In genomic region chr1:169529068-169529642, GRCh38 we compare ENCODE assay signal across 8 cellular contexts. TPM values are rescaled to one million over a fixed set of nuclear protein-coding genes. Genes with fewer than 3 reads are reported as not detected.
DNase-seq lines count a peak whose midpoint lies in the region; ATAC-seq, FAIRE-seq and TF ChIP-seq lines count a peak whose summit lies in the region.

No MANE protein-coding gene starts in this region.

- no peaks in the 10 kb centered on the region for H3K79me2 ChIP-seq in GM12878 (ENCODE audit: control insufficient read depth, insufficient read depth, low read length)

- in situ Hi-C loops in GM12878 (cut with MboI): no loop called here

- peak; percentile 33 for ATAC-seq in GM12878
- no peak for ATAC-seq in GM21390 (IDR thresholded peaks at IDR 0.05; ENCODE audit: unreplicated experiment)

- DNase-seq in DMS53 (lab: John Stamatoyannopoulos, UW) (peak; percentile 92), MG63 (peak; percentile 15), GM12878 (ENCODE audit: low read depth, low spot score) (no peak), NCI-H187 treated with DMSO at 0.1 percent for 48 hours (lab: John Stamatoyannopoulos, UW) (no peak), GM10266 (ENCODE audit: extremely low spot score) (no peak), NOMO-1 treated with DMSO at 0.1 percent for 48 hours (lab: John Stamatoyannopoulos, UW; ENCODE audit: unreplicated experiment) (no peak)

- peaks cover 3% of the 10 kb centered on the region; the same call in 1 of the 2 replicates for H3K27me3 ChIP-seq in MG63
- H3K27me3 ChIP-seq in GM12878 (replicated peaks in 1 of 2; ENCODE audit: control insufficient read depth in 2 of 2, insufficient read depth in 2 of 2, low read length in 1 of 2): no peaks in the 10 kb centered on the region
- H3K27me3 ChIP-seq in mucosa of rectum (ENCODE audit: control insufficient read depth in 2 of 2, insufficient read depth in 2 of 2, low read length in 2 of 2): no peaks in the 10 kb centered on the region

- 0 out of 2 replicates have a peak overlapping the region, but pooled peaks have one; percentile 13 for H2AFZ ChIP-seq in GM12878 (ENCODE audit: control insufficient read depth, low read depth, low read length)

- intact Hi-C loops in GM12878 (cut with micrococcal nuclease; ENCODE audit: unreplicated experiment): loop anchor here (5.0 kb wide), 1 partner anchor 42 kb away; the partner anchor contains the start of gene SLC19A2

- H3K9ac ChIP-seq in GM12878 (ENCODE audit: control insufficient read depth, insufficient read depth, low read length) (no peak overlapping the region), mucosa of rectum (ENCODE audit: low read depth in 1 of 2, low read length in 2 of 2) (peak overlapping the region; percentile 58 to 59)

- no peaks in the 10 kb centered on the region for H3K9me3 ChIP-seq in MG63
- no peaks in the 10 kb centered on the region for H3K9me3 ChIP-seq in GM12878 (replicated peaks; ENCODE audit: control insufficient read depth, insufficient read depth, low read length)
- H3K9me3 ChIP-seq in mucosa of rectum (ENCODE audit: control insufficient read depth in 2 of 2, low read length in 2 of 2): no peaks in the 10 kb centered on the region

- BruUV-seq in GM12878 (replicated peaks; lab: Mats Ljungman, UMichigan): no TSS peak

- H3K36me3 ChIP-seq in MG63 (no peaks in the 10 kb centered on the region), GM12878 (ENCODE audit: control insufficient read depth in 2 of 2, insufficient read depth in 2 of 2, low read length in 1 of 2) (no peaks in the 10 kb centered on the region), mucosa of rectum (ENCODE audit: control insufficient read depth in 2 of 2, insufficient read depth in 2 of 2, low read length in 2 of 2) (no peaks in the 10 kb centered on the region)

- FAIRE-seq in GM12878 (lab: Jason Lieb, UNC): no peak

- CTCF ChIA-PET in GM12878 (lab: Yijun Ruan, JAX): interaction anchor here (1.0 to 1.9 kb wide), 3 partner anchors 18 to 926 kb away, joined by 3 to 6 read pairs (median 3); partner anchors contain the start of gene SLC19A2

- TF ChIP-seq CTCF in GM12878 (IDR thresholded peaks at IDR 0.05 in 2 of 3, conservative IDR thresholded peaks at IDR 0.05 in 1 of 3; ENCODE audit: control insufficient read depth in 2 of 3, extremely low read depth in 1 of 3, insufficient read depth in 1 of 3, low read depth in 3 of 3, low read length in 3 of 3) (no peak; a peak in 1 of 6 replicates), GM10266 (IDR thresholded peaks at IDR 0.05; ENCODE audit: control insufficient read depth, insufficient read depth, low read depth, missing control alignments) (no peak)

- no peak overlapping the region for H3K4me2 ChIP-seq in GM12878 (ENCODE audit: control insufficient read depth, insufficient read depth)

- no peak for TF ChIP-seq EP300 in GM12878 (IDR thresholded peaks at IDR 0.05; ENCODE audit: borderline replicate concordance in 1 of 2, control insufficient read depth in 1 of 2, low read depth in 2 of 2, low read length in 2 of 2)

- H3K4me1 ChIP-seq in GM12878 (ENCODE audit: control insufficient read depth, insufficient read depth, low read length) (peaks cover 10% of the 10 kb centered on the region; the same call in 1 of the 2 replicates), mucosa of rectum (ENCODE audit: control insufficient read depth in 2 of 2, insufficient read depth in 2 of 2, low read length in 2 of 2) (peaks cover 7 to 16% of the 10 kb centered on the region in 2 donors)

- no peak overlapping the region for H3K27ac ChIP-seq in GM12878 (ENCODE audit: control insufficient read depth, insufficient read depth)
- peak overlapping the region; percentile 69 to 82 for H3K27ac ChIP-seq in mucosa of rectum (ENCODE audit: low read depth in 2 of 2, low read length in 2 of 2)

- SMC1A ChIA-PET in GM12878 (lab: Charles Lee; ENCODE audit: uncharacterized antibody, unreplicated experiment): interaction anchor here (1.0 to 1.1 kb wide), 2 partner anchors 16 to 17 kb away, joined by 3 read pairs; no protein-coding TSS in a partner anchor

- WGBS in GM12878 (ENCODE audit: insufficient coverage, insufficient replicate concordance, low lambda C conversion rate, missing lambda C conversion rate): 57% methylated on average over 3 of the region's 3 CpGs

- TF ChIP-seq RAD21 in GM12878 (IDR thresholded peaks at IDR 0.05; ENCODE audit: insufficient read depth, low read depth, low read length): no peak

- RAD21 ChIA-PET in GM12878 (lab: Charles Lee; ENCODE audit: unreplicated experiment): interaction anchor here (0.7 to 1.2 kb wide), 3 partner anchors 17 to 55 kb away, joined by 3 to 4 read pairs (median 3); partner anchors contain the start of gene SLC19A2

- no peak for TF ChIP-seq POLR2A in GM12878 (IDR thresholded peaks at IDR 0.05; ENCODE audit: low read depth, low read length)

- POLR2A ChIA-PET in GM12878 (lab: Charles Lee): no interaction called here

- H3K4me3 ChIP-seq in MG63 (no peak overlapping the region), GM12878 (no peak overlapping the region), mucosa of rectum (ENCODE audit: low read length in 2 of 2) (peak overlapping the region; percentile 37 to 62)

- H4K20me1 ChIP-seq in GM12878 (ENCODE audit: control insufficient read depth, insufficient read depth): no peaks in the 10 kb centered on the region

TF ChIP-seq in GM12878, 131 proteins besides CTCF, POLR2A, EP300 and RAD21:
- TF ChIP-seq FOXK2 (IDR thresholded peaks at IDR 0.05) (no peak), FOS (IDR thresholded peaks at IDR 0.05; ENCODE audit: borderline replicate concordance, extremely low read depth, insufficient read length) (no peak), IKZF2 (IDR thresholded peaks at IDR 0.05) (no peak), CHD2 (IDR thresholded peaks at IDR 0.05; ENCODE audit: borderline replicate concordance, low read depth, low read length) (no peak), SIX5 (IDR thresholded peaks at IDR 0.05; ENCODE audit: low read depth, low read length, severe bottlenecking) (no peak), SRF (IDR thresholded peaks at IDR 0.05; ENCODE audit: low read depth in 2 of 2, low read length in 2 of 2) (no peak), SREBF2 (IDR thresholded peaks at IDR 0.05; ENCODE audit: low read length) (no peak), ASH2L (IDR thresholded peaks at IDR 0.05; ENCODE audit: borderline replicate concordance, low read depth) (no peak), ZBTB33 (IDR thresholded peaks at IDR 0.05) (no peak)

RNA-seq across cellular contexts. Expression of gene SLC19A2, which starts 43.4 kb away (rescaled TPM):
- total RNA-seq in MG63 (2014; rRNA removed; shearing (Covaris generic); ENCODE audit: low replicate concordance): 6.1 and 10.3 TPM in 2 replicates
- total RNA-seq in GM12878 (2013; cell fraction: nucleolus; rRNA removed): 16.0 and 16.6 TPM in 2 replicates
- total RNA-seq in GM12878 (2014; rRNA removed) (3.7 and 3.8 TPM in 2 replicates), GM12878 (2014; rRNA removed; fragmentation: Illumina TruSeq; extraction: Trizol) (2.9 and 3.5 TPM in 2 replicates), GM12878 (2021) (2.2 and 2.3 TPM in 2 replicates)
- 0.88 TPM for polyA plus RNA-seq in GM12878 (2011; ENCODE audit: low read depth)
- polyA plus RNA-seq in GM12878 (2011; rRNA removed) (7.8 and 9.3 TPM in 2 replicates), GM12878 (2014; fragmentation: Illumina TruSeq; extraction: Trizol) (3.1 and 3.7 TPM in 2 replicates), GM12878 (2014; fragmentation: Nextera tagmentation; extraction: Ambion mirVana) (1 to 10 TPM; 1.2 to 1.3 TPM), GM12878 (2014; rRNA removed) (2.2 and 2.7 TPM in 2 replicates), GM12878 (2016; fragmentation: Nextera tagmentation; extraction: Ambion mirVana) (1 to 10 TPM; 1.8 to 1.9 TPM)
- 4.1 and 4.6 TPM in 2 replicates for polyA plus RNA-seq in GM12878 (2011; cell fraction: cytosol; rRNA removed)
- polyA plus RNA-seq in GM12878 (2011; cell fraction: nucleus; rRNA removed): 5.6 and 5.7 TPM in 2 replicates
- 1.6 and 2.3 TPM in 2 replicates for polyA plus RNA-seq in GM12878 (2012)
- polyA minus RNA-seq in GM12878 (2011; rRNA and poly(A)+ RNA removed): 9.3 and 9.9 TPM in 2 replicates
- 2.9 and 3.3 TPM in 2 replicates for polyA minus RNA-seq in GM12878 (2011; cell fraction: cytosol; rRNA and poly(A)+ RNA removed)
- 4.6 and 7.3 TPM in 2 replicates for polyA minus RNA-seq in GM12878 (2011; cell fraction: nucleus; rRNA and poly(A)+ RNA removed)

RNA-seq across cellular contexts. Expression of gene F5, which starts 57.1 kb away (rescaled TPM):
- not detected in 2 replicates for total RNA-seq in MG63 (2014; rRNA removed; shearing (Covaris generic); ENCODE audit: low replicate concordance)
- total RNA-seq in GM12878 (2013; cell fraction: nucleolus; rRNA removed): not detected in 2 replicates
- under 0.01 and 0.22 TPM in 2 replicates for total RNA-seq in GM12878 (2014; rRNA removed)
- total RNA-seq in GM12878 (2014; rRNA removed; fragmentation: Illumina TruSeq; extraction: Trizol): 0.09 and 0.18 TPM in 2 replicates
- 0.29 and 0.72 TPM in 2 replicates for total RNA-seq in GM12878 (2021)
- polyA plus RNA-seq in GM12878 (2011; ENCODE audit: low read depth): not detected
- polyA plus RNA-seq in GM12878 (2011; rRNA removed): 3.8 and 4.9 TPM in 2 replicates
- polyA plus RNA-seq in GM12878 (2011; cell fraction: cytosol; rRNA removed): 2.1 and 3.1 TPM in 2 replicates
- 5.9 and 8.1 TPM in 2 replicates for polyA plus RNA-seq in GM12878 (2011; cell fraction: nucleus; rRNA removed)
- 0.12 and 0.15 TPM in 2 replicates for polyA plus RNA-seq in GM12878 (2012)
- polyA plus RNA-seq in GM12878 (2014; fragmentation: Illumina TruSeq; extraction: Trizol): 0.40 and 0.54 TPM in 2 replicates
- polyA plus RNA-seq in GM12878 (2014; fragmentation: Nextera tagmentation; extraction: Ambion mirVana): under 1 TPM; 0.29 to 0.46 TPM
- polyA plus RNA-seq in GM12878 (2014; rRNA removed): 0.09 and 0.47 TPM in 2 replicates
- under 1 TPM; 0.13 to 0.35 TPM for polyA plus RNA-seq in GM12878 (2016; fragmentation: Nextera tagmentation; extraction: Ambion mirVana)
- polyA minus RNA-seq in GM12878 (2011; rRNA and poly(A)+ RNA removed): 3.3 and 4.9 TPM in 2 replicates
- polyA minus RNA-seq in GM12878 (2011; cell fraction: cytosol; rRNA and poly(A)+ RNA removed): 1.9 and 3.3 TPM in 2 replicates
- polyA minus RNA-seq in GM12878 (2011; cell fraction: nucleus; rRNA and poly(A)+ RNA removed): 4.5 and 4.7 TPM in 2 replicates

Comparison
In these comparisons a context has a peak if more than half of its experiments do, and no peak if none do; other contexts are left out.
1. DNase-seq: peak in DMS53 (single experiment) and MG63 (single experiment); none in GM12878 (single experiment), NCI-H187 treated with DMSO at 0.1 percent for 48 hours (single experiment), GM10266 (single experiment) and NOMO-1 treated with DMSO at 0.1 percent for 48 hours (single experiment).
2. H3K4me3 ChIP-seq: peak in mucosa of rectum (2 of 2); none in MG63 (single experiment) and GM12878 (single experiment).